ENCODE assay signal across 25 cellular contexts in the genomic region with DNA sequence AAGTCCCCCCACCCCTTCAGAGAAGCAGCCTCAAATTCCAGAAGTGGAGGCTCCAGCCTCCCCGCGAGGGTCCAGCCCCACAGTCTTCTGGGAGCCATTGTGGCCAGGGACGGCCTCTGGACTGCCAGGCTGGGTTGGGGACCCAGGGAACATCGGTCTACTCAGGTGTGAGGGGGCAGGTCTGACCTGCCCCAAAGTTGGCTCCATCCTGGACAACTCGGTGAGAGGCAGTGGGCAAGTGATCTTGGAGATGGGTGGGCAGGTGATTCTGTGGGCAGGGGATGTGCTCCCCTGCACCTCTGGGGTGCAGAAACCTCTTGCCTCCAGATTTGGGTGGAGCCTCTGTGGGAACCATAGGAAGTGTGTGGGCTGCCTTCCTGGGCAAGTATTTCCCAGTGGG. TPM values are rescaled to one million over a fixed set of nuclear protein-coding genes. Genes with fewer than 3 reads are reported as not detected.
DNase-seq lines count a peak whose midpoint lies in the region; ATAC-seq, FAIRE-seq and TF ChIP-seq lines count a peak whose summit lies in the region.
"Had no signal": no experiment of that assay in that cellular context is flagged by ENCODE, and none has a peak within 500 bp of the region (broad histone marks: within the 10 kb centered on the region; RNA-seq: fewer than 3 reads in every experiment).

No MANE protein-coding gene starts in this region.

- H3K4me1 ChIP-seq in HepG2 (ENCODE audit: insufficient read depth, low read length) (peaks cover 74% of the 10 kb centered on the region), right lobe of liver (peaks cover 0 to 14% (median 3%) of the 10 kb centered on the region in 4 donors), endodermal cell (ENCODE audit: control insufficient read depth, insufficient read depth, low read length) (no peaks in the 10 kb centered on the region), osteoblast (ENCODE audit: insufficient read depth, low read length) (peaks cover 5% of the 10 kb centered on the region)
- H3K4me1 ChIP-seq: SJSA1 had no signal

- no peaks in the 10 kb centered on the region for H3K9me3 Mint-ChIP-seq in endodermal cell
- H3K9me3 Mint-ChIP-seq in activated naive CD4-positive, alpha-beta T cell treated with anti-CD3 and anti-CD28 coated beads, Interleukin-2, amount 10 ng/mL, durations not matched to agents 7 days and 5 days: no peaks in the 10 kb centered on the region
- H3K9me3 Mint-ChIP-seq: CD4-positive, alpha-beta T cell had no signal

- peaks cover 20% of the 10 kb centered on the region for H3K27me3 Mint-ChIP-seq in endodermal cell (ENCODE audit: insufficient read depth)
- H3K27me3 Mint-ChIP-seq in activated naive CD4-positive, alpha-beta T cell treated with anti-CD3 and anti-CD28 coated beads, Interleukin-2, amount 10 ng/mL, durations not matched to agents 7 days and 5 days: peaks cover 81% of the 10 kb centered on the region

- no peak overlapping the region for H2AFZ ChIP-seq in HepG2 (ENCODE audit: low read length)
- no peak overlapping the region for H2AFZ ChIP-seq in osteoblast (ENCODE audit: low read length)

- FAIRE-seq in HepG2 (lab: Jason Lieb, UNC): no peak
- FAIRE-seq: G401.6, K562 had no signal

- H3K4me1 Mint-ChIP-seq in endodermal cell: peaks cover 17% of the 10 kb centered on the region
- peaks cover 2% of the 10 kb centered on the region for H3K4me1 Mint-ChIP-seq in activated naive CD4-positive, alpha-beta T cell treated with anti-CD3 and anti-CD28 coated beads, Interleukin-2, amount 10 ng/mL, durations not matched to agents 7 days and 5 days

- no peak overlapping the region for H3K4me3 ChIP-seq in HepG2 (replicated peaks in 1 of 3; ENCODE audit: insufficient read depth in 1 of 3, low read depth in 2 of 3, low read length in 3 of 3)
- no peak overlapping the region for H3K4me3 ChIP-seq in right lobe of liver
- H3K4me3 ChIP-seq in endodermal cell (ENCODE audit: low read length): no peak overlapping the region
- no peak overlapping the region for H3K4me3 ChIP-seq in osteoblast (ENCODE audit: insufficient read depth, low read length)
- H3K4me3 ChIP-seq: K562, SJSA1 had no signal

- 100% methylated on average over 5 of the region's 5 CpGs for WGBS in HepG2 (ENCODE audit: low lambda C conversion rate)
- WGBS in right lobe of liver (ENCODE audit: insufficient coverage, low coverage, low lambda C conversion rate, missing lambda C conversion rate): 90% methylated on average over 2 of the region's 5 CpGs
- 95 to 100% methylated on average over 2 to 5 of the region's 5 CpGs for WGBS in endodermal cell (ENCODE audit: insufficient coverage in 1 of 2, insufficient read length in 1 of 2), 2 experiments

- peak overlapping the region; percentile 46 for H3K4me3 Mint-ChIP-seq in endodermal cell
- H3K4me3 Mint-ChIP-seq in activated naive CD4-positive, alpha-beta T cell treated with anti-CD3 and anti-CD28 coated beads, Interleukin-2, amount 10 ng/mL, durations not matched to agents 7 days and 5 days: no peak overlapping the region
- H3K4me3 Mint-ChIP-seq: CD4-positive, alpha-beta T cell had no signal

- H3K79me2 ChIP-seq in HepG2 (ENCODE audit: insufficient read depth, low read length) (no peaks in the 10 kb centered on the region), osteoblast (ENCODE audit: insufficient read depth, low read length) (no peaks in the 10 kb centered on the region)

- H3K9ac ChIP-seq in HepG2 (ENCODE audit: insufficient read depth, low read depth, low read length) (no peak overlapping the region), endodermal cell (ENCODE audit: extremely low read depth, low read length, poor library complexity, severe bottlenecking) (no peak overlapping the region)

- DNase-seq in HepG2 (ENCODE audit: low spot score) (no peak), right lobe of liver (no peak), endodermal cell (no peak), osteoblast (ENCODE audit: insufficient read length, low spot score, missing footprints) (peak; percentile 65), NCI-H128 (lab: John Stamatoyannopoulos, UW; ENCODE audit: unreplicated experiment) (no peak), sciatic nerve (ENCODE audit: low spot score) (no peak)
- DNase-seq in activated naive CD4-positive, alpha-beta T cell treated with anti-CD3 and anti-CD28 coated beads, Interleukin-2, amount 10 ng/mL, durations not matched to agents 7 days and 5 days: no peak
- DNase-seq: CD4-positive, alpha-beta T cell; MV-4-11; NCI-H1105 treated with DMSO at 0.1 percent for 48 hours; NCI-H2029; NCI-H446; NCI-H524 treated with DMSO at 0.1 percent for 48 hours; NCI-H774; PC-3 had no signal

- H4K20me1 ChIP-seq in HepG2 (ENCODE audit: insufficient read depth, low read length) (no peaks in the 10 kb centered on the region), osteoblast (ENCODE audit: insufficient read depth, low read length) (no peaks in the 10 kb centered on the region)

- H3K27ac ChIP-seq in HepG2 (ENCODE audit: extremely low read length, insufficient read depth, low read length): no peak overlapping the region
- H3K27ac ChIP-seq in right lobe of liver: no peak overlapping the region
- H3K27ac ChIP-seq in endodermal cell (ENCODE audit: low read depth, low read length): no peak overlapping the region
- H3K27ac ChIP-seq in osteoblast (ENCODE audit: low read depth, low read length): no peak overlapping the region
- H3K27ac ChIP-seq: SJSA1 had no signal

- H3K36me3 ChIP-seq in HepG2 (replicated peaks in 1 of 2; ENCODE audit: control insufficient read depth in 1 of 2, insufficient read depth in 2 of 2, low read length in 2 of 2) (no peaks in the 10 kb centered on the region), right lobe of liver (no peaks in the 10 kb centered on the region), endodermal cell (ENCODE audit: control insufficient read depth, insufficient read depth, low read length) (no peaks in the 10 kb centered on the region), osteoblast (ENCODE audit: insufficient read depth, low read length) (no peaks in the 10 kb centered on the region)
- H3K36me3 ChIP-seq: SJSA1 had no signal

- H3K4me2 ChIP-seq in HepG2 (ENCODE audit: low read depth, low read length) (no peak overlapping the region), osteoblast (ENCODE audit: insufficient read depth, low read length) (no peak overlapping the region)

- no peaks in the 10 kb centered on the region for H3K9me3 ChIP-seq in HepG2 (ENCODE audit: low read length)
- H3K9me3 ChIP-seq in right lobe of liver: no peaks in the 10 kb centered on the region
- H3K9me3 ChIP-seq in endodermal cell (ENCODE audit: control insufficient read depth, low read length): no peaks in the 10 kb centered on the region
- no peaks in the 10 kb centered on the region for H3K9me3 ChIP-seq in osteoblast (ENCODE audit: low read depth, low read length)
- H3K9me3 ChIP-seq: SJSA1 had no signal

- TF ChIP-seq EP300 in HepG2 (IDR thresholded peaks at IDR 0.05; ENCODE audit: low read depth in 2 of 2, low read length in 2 of 2) (no peak), HepG2 (CRISPR knock-in tag; IDR thresholded peaks at IDR 0.05; ENCODE audit: borderline replicate concordance) (no peak)

- no peak overlapping the region for H3K27ac Mint-ChIP-seq in endodermal cell
- H3K27ac Mint-ChIP-seq in activated naive CD4-positive, alpha-beta T cell treated with anti-CD3 and anti-CD28 coated beads, Interleukin-2, amount 10 ng/mL, durations not matched to agents 7 days and 5 days: no peak overlapping the region
- H3K27ac Mint-ChIP-seq: CD4-positive, alpha-beta T cell had no signal

- CTCF ChIA-PET in HepG2 (lab: Yijun Ruan, JAX; ENCODE audit: low intra/inter-chr PET ratio, low total read pairs): interaction anchor here (2.8 kb wide), 1 partner anchor 22 kb away, joined by 23 read pairs; no protein-coding TSS in a partner anchor
- CTCF ChIA-PET in activated naive CD4-positive, alpha-beta T cell treated with anti-CD3 and anti-CD28 coated beads, Interleukin-2, amount 10 ng/mL, durations not matched to agents 7 days and 5 days (lab: Charles Lee): no interaction called here

- no peak for TF ChIP-seq RAD21 in HepG2 (CRISPR knock-in tag; IDR thresholded peaks at IDR 0.05)

- TF ChIP-seq CTCF in HepG2 (CRISPR knock-in tag; IDR thresholded peaks at IDR 0.05): no peak
- no peak for TF ChIP-seq CTCF in right lobe of liver (IDR thresholded peaks at IDR 0.05)
- TF ChIP-seq CTCF in endodermal cell (conservative IDR thresholded peaks at IDR 0.05): no peak
- TF ChIP-seq CTCF in osteoblast (IDR thresholded peaks at IDR 0.05; ENCODE audit: extremely low read depth, low read depth, low read length): no peak

- ATAC-seq in HepG2 (no peak), right lobe of liver (no peak), sciatic nerve (no peak)
- ATAC-seq: HCT116, PC-3 had no signal

- H3K27me3 ChIP-seq in HepG2 (ENCODE audit: control insufficient read depth in 1 of 2, insufficient read depth in 2 of 2, low read length in 2 of 2): no peaks in the 10 kb centered on the region
- no peaks in the 10 kb centered on the region for H3K27me3 ChIP-seq in right lobe of liver
- no peaks in the 10 kb centered on the region for H3K27me3 ChIP-seq in endodermal cell (ENCODE audit: control insufficient read depth, insufficient read depth, low read length, poor library complexity, severe bottlenecking)
- H3K27me3 ChIP-seq in osteoblast (ENCODE audit: insufficient read depth, low read length): peaks cover 5% of the 10 kb centered on the region

- POLR2A ChIA-PET in HepG2 (lab: Yijun Ruan, JAX): interaction anchor here (8.3 kb wide), 1 partner anchor 15 kb away, joined by 314 read pairs; no protein-coding TSS in a partner anchor

- TF ChIP-seq POLR2A in HepG2 (IDR thresholded peaks at IDR 0.05; ENCODE audit: insufficient read depth in 1 of 2, low read depth in 2 of 2, low read length in 2 of 2) (no peak), right lobe of liver (IDR thresholded peaks at IDR 0.05) (no peak)

- in situ Hi-C loops in HepG2 (cut with HindIII; ENCODE audit: extremely low pct_ligation_motif_present, low pct_unique_long_range_greater_than_20kb): no loop called here

- no peaks in the 10 kb centered on the region for H3K36me3 Mint-ChIP-seq in endodermal cell (ENCODE audit: low read depth)
- no peaks in the 10 kb centered on the region for H3K36me3 Mint-ChIP-seq in activated naive CD4-positive, alpha-beta T cell treated with anti-CD3 and anti-CD28 coated beads, Interleukin-2, amount 10 ng/mL, durations not matched to agents 7 days and 5 days

- intact Hi-C loops in HepG2 (cut with micrococcal nuclease; ENCODE audit: unreplicated experiment): no loop called here
- intact Hi-C loops in right lobe of liver (cut with DNase I): no loop called here
- intact Hi-C loops in sciatic nerve (cut with DNase I): no loop called here

- BruUV-seq in HepG2 (replicated peaks; lab: Mats Ljungman, UMichigan): no TSS peak

RNA-seq across cellular contexts. Expression of gene SLC22A7, which starts 12.2 kb away (rescaled TPM):
- total RNA-seq in HepG2 (2016; rRNA removed; fragmentation: Illumina TruSeq; extraction: Trizol) (8.6 and 22.6 TPM in 2 replicates), right lobe of liver (100 to 1,000 TPM; 145 to 348 (median 185) TPM), endodermal cell (not detected), osteoblast (not detected in 2 replicates), sciatic nerve (not detected)
- 5.3 and 5.4 TPM in 2 replicates for total RNA-seq in HepG2 (2016; cell fraction: cytosol; rRNA removed; fragmentation: Illumina TruSeq; extraction: Trizol; ENCODE audit: low read depth)
- total RNA-seq in HepG2 (2016; cell fraction: insoluble cytoplasmic fraction; rRNA removed; fragmentation: Illumina TruSeq; extraction: Trizol): 8.5 and 22.3 TPM in 2 replicates
- 9.0 and 9.1 TPM in 2 replicates for total RNA-seq in HepG2 (2016; cell fraction: membrane; rRNA removed; fragmentation: Illumina TruSeq; extraction: Trizol)
- total RNA-seq in HepG2 (2016; cell fraction: nucleus; rRNA removed; fragmentation: Illumina TruSeq; extraction: Trizol): 20.9 and 25.8 TPM in 2 replicates
- polyA plus RNA-seq in HepG2 (2011; rRNA removed): 5.3 and 12.3 TPM in 2 replicates
- polyA plus RNA-seq in HepG2 (2011; cell fraction: cytosol; rRNA removed): 7.0 and 7.8 TPM in 2 replicates
- 34.4 and 48.4 TPM in 2 replicates for polyA plus RNA-seq in HepG2 (2011; cell fraction: nucleus; rRNA removed)
- polyA plus RNA-seq in HepG2 (2012): 18.9 and 34.7 TPM in 2 replicates
- polyA plus RNA-seq in HepG2 (2016; cell fraction: cytosol; fragmentation: Illumina TruSeq; extraction: Trizol; ENCODE audit: low read depth): 3.2 and 3.5 TPM in 2 replicates
- 5.5 and 6.2 TPM in 2 replicates for polyA plus RNA-seq in HepG2 (2016; cell fraction: insoluble cytoplasmic fraction; fragmentation: Illumina TruSeq; extraction: Trizol; ENCODE audit: low read depth)
- 4.5 and 5.7 TPM in 2 replicates for polyA plus RNA-seq in HepG2 (2016; cell fraction: membrane; fragmentation: Illumina TruSeq; extraction: Trizol; ENCODE audit: low read depth)
- polyA plus RNA-seq in HepG2 (2016; cell fraction: nucleus; fragmentation: Illumina TruSeq; extraction: Trizol; ENCODE audit: insufficient read depth, low read depth): 39.6 and 40.3 TPM in 2 replicates
- 22.0 TPM in 1 of 2 replicates, not detected in the other for polyA minus RNA-seq in HepG2 (2011; rRNA and poly(A)+ RNA removed; ENCODE audit: low replicate concordance)
- polyA minus RNA-seq in HepG2 (2011; cell fraction: cytosol; rRNA and poly(A)+ RNA removed): 3.6 and 5.1 TPM in 2 replicates
- 7.0 and 12.7 TPM in 2 replicates for polyA minus RNA-seq in HepG2 (2011; cell fraction: nucleus; rRNA and poly(A)+ RNA removed)
- polyA plus RNA-seq in endodermal cell (2013, experiment 1 of 2): not detected
- polyA plus RNA-seq in endodermal cell (2013, experiment 2 of 2): not detected
- total RNA-seq: A172; CD4-positive, alpha-beta T cell; H4; HT-29; K562; LHCN-M2; MCF 10A; PC-3; SJSA1 had no signal
- polyA plus RNA-seq: BJ, K562 had no signal

RNA-seq across cellular contexts. Expression of gene CRIP3, which starts 22.8 kb away (rescaled TPM):
- total RNA-seq in HepG2 (2016; rRNA removed; fragmentation: Illumina TruSeq; extraction: Trizol): 3.5 and 6.3 TPM in 2 replicates
- 2.7 and 2.9 TPM in 2 replicates for total RNA-seq in HepG2 (2016; cell fraction: cytosol; rRNA removed; fragmentation: Illumina TruSeq; extraction: Trizol; ENCODE audit: low read depth)
- 5.5 and 7.0 TPM in 2 replicates for total RNA-seq in HepG2 (2016; cell fraction: insoluble cytoplasmic fraction; rRNA removed; fragmentation: Illumina TruSeq; extraction: Trizol)
- total RNA-seq in HepG2 (2016; cell fraction: membrane; rRNA removed; fragmentation: Illumina TruSeq; extraction: Trizol): 1.7 and 2.6 TPM in 2 replicates
- 6.1 and 7.0 TPM in 2 replicates for total RNA-seq in HepG2 (2016; cell fraction: nucleus; rRNA removed; fragmentation: Illumina TruSeq; extraction: Trizol)
- polyA plus RNA-seq in HepG2 (2011; rRNA removed): 9.3 and 14.2 TPM in 2 replicates
- 4.5 and 5.1 TPM in 2 replicates for polyA plus RNA-seq in HepG2 (2011; cell fraction: cytosol; rRNA removed)
- 31.5 and 46.2 TPM in 2 replicates for polyA plus RNA-seq in HepG2 (2011; cell fraction: nucleus; rRNA removed)
- 12.7 and 16.4 TPM in 2 replicates for polyA plus RNA-seq in HepG2 (2012)
- polyA plus RNA-seq in HepG2 (2016; cell fraction: cytosol; fragmentation: Illumina TruSeq; extraction: Trizol; ENCODE audit: low read depth): 0.99 and 1.7 TPM in 2 replicates
- 4.1 and 5.4 TPM in 2 replicates for polyA plus RNA-seq in HepG2 (2016; cell fraction: insoluble cytoplasmic fraction; fragmentation: Illumina TruSeq; extraction: Trizol; ENCODE audit: low read depth)
- polyA plus RNA-seq in HepG2 (2016; cell fraction: membrane; fragmentation: Illumina TruSeq; extraction: Trizol; ENCODE audit: low read depth): 1.9 and 2.3 TPM in 2 replicates
- 13.1 and 18.7 TPM in 2 replicates for polyA plus RNA-seq in HepG2 (2016; cell fraction: nucleus; fragmentation: Illumina TruSeq; extraction: Trizol; ENCODE audit: insufficient read depth, low read depth)
- polyA minus RNA-seq in HepG2 (2011; rRNA and poly(A)+ RNA removed; ENCODE audit: low replicate concordance): 8.2 TPM in 1 of 2 replicates, not detected in the other
- 1.4 and 2.5 TPM in 2 replicates for polyA minus RNA-seq in HepG2 (2011; cell fraction: cytosol; rRNA and poly(A)+ RNA removed)
- 7.5 and 14.4 TPM in 2 replicates for polyA minus RNA-seq in HepG2 (2011; cell fraction: nucleus; rRNA and poly(A)+ RNA removed)
- 1 to 10 TPM; 2.1 to 7.9 (median 5.2) TPM for total RNA-seq in right lobe of liver
- 10 to 100 TPM; 13.4 to 19.3 TPM for total RNA-seq in endodermal cell
- polyA plus RNA-seq in endodermal cell (2013, experiment 1 of 2): 8.9 TPM
- 8.4 TPM for polyA plus RNA-seq in endodermal cell (2013, experiment 2 of 2)
- total RNA-seq in osteoblast: 0.59 TPM in 1 of 2 replicates, not detected in the other
- 3.8 TPM for total RNA-seq in sciatic nerve
- total RNA-seq: A172, H4, HT-29, LHCN-M2, MCF 10A, SJSA1 had no signal
- polyA plus RNA-seq: BJ had no signal

RNA-seq across cellular contexts. Expression of gene TTBK1, which starts 42.6 kb away (rescaled TPM):
- total RNA-seq in HepG2 (2016; rRNA removed; fragmentation: Illumina TruSeq; extraction: Trizol) (0.10 and 0.33 TPM in 2 replicates), right lobe of liver (1 to 10 TPM in 2 of 6 experiments, under 1 TPM in 4; 0.83 to 1.6 (median 0.87) TPM), endodermal cell (under 1 TPM; 0.62 TPM), osteoblast (under 0.01 TPM in 1 of 2 replicates, not detected in the other), sciatic nerve (0.04 TPM)
- total RNA-seq in HepG2 (2016; cell fraction: cytosol; rRNA removed; fragmentation: Illumina TruSeq; extraction: Trizol; ENCODE audit: low read depth): 0.18 and 0.20 TPM in 2 replicates
- total RNA-seq in HepG2 (2016; cell fraction: insoluble cytoplasmic fraction; rRNA removed; fragmentation: Illumina TruSeq; extraction: Trizol): 0.13 and 0.32 TPM in 2 replicates
- 0.25 and 0.28 TPM in 2 replicates for total RNA-seq in HepG2 (2016; cell fraction: membrane; rRNA removed; fragmentation: Illumina TruSeq; extraction: Trizol)
- total RNA-seq in HepG2 (2016; cell fraction: nucleus; rRNA removed; fragmentation: Illumina TruSeq; extraction: Trizol): 0.47 TPM in 2 replicates
- 0.24 and 0.50 TPM in 2 replicates for polyA plus RNA-seq in HepG2 (2011; rRNA removed)
- 0.09 and 0.10 TPM in 2 replicates for polyA plus RNA-seq in HepG2 (2011; cell fraction: cytosol; rRNA removed)
- polyA plus RNA-seq in HepG2 (2011; cell fraction: nucleus; rRNA removed): 1.4 and 2.2 TPM in 2 replicates
- polyA plus RNA-seq in HepG2 (2012): 0.53 and 0.62 TPM in 2 replicates
- not detected in 2 replicates for polyA plus RNA-seq in HepG2 (2016; cell fraction: cytosol; fragmentation: Illumina TruSeq; extraction: Trizol; ENCODE audit: low read depth)
- polyA plus RNA-seq in HepG2 (2016; cell fraction: insoluble cytoplasmic fraction; fragmentation: Illumina TruSeq; extraction: Trizol; ENCODE audit: low read depth): 0.19 TPM in 2 replicates
- 0.06 and 0.07 TPM in 2 replicates for polyA plus RNA-seq in HepG2 (2016; cell fraction: membrane; fragmentation: Illumina TruSeq; extraction: Trizol; ENCODE audit: low read depth)
- polyA plus RNA-seq in HepG2 (2016; cell fraction: nucleus; fragmentation: Illumina TruSeq; extraction: Trizol; ENCODE audit: insufficient read depth, low read depth): 0.84 and 0.86 TPM in 2 replicates
- 1.2 TPM in 1 of 2 replicates, not detected in the other for polyA minus RNA-seq in HepG2 (2011; rRNA and poly(A)+ RNA removed; ENCODE audit: low replicate concordance)
- polyA minus RNA-seq in HepG2 (2011; cell fraction: cytosol; rRNA and poly(A)+ RNA removed): 0.18 and 0.49 TPM in 2 replicates
- polyA minus RNA-seq in HepG2 (2011; cell fraction: nucleus; rRNA and poly(A)+ RNA removed): 1.4 and 1.7 TPM in 2 replicates
- 2.1 TPM for polyA plus RNA-seq in endodermal cell (2013, experiment 1 of 2)
- polyA plus RNA-seq in endodermal cell (2013, experiment 2 of 2): 1.6 TPM
- total RNA-seq: A172; CD4-positive, alpha-beta T cell; H4; K562; MCF 10A; PC-3; SJSA1 had no signal
- polyA plus RNA-seq: BJ, K562 had no signal

RNA-seq across cellular contexts. Expression of gene DNPH1, which starts 56.6 kb away (rescaled TPM):
- 75.0 and 75.1 TPM in 2 replicates for total RNA-seq in HepG2 (2016; rRNA removed; fragmentation: Illumina TruSeq; extraction: Trizol)
- 50.9 and 56.3 TPM in 2 replicates for total RNA-seq in HepG2 (2016; cell fraction: cytosol; rRNA removed; fragmentation: Illumina TruSeq; extraction: Trizol; ENCODE audit: low read depth)
- total RNA-seq in HepG2 (2016; cell fraction: insoluble cytoplasmic fraction; rRNA removed; fragmentation: Illumina TruSeq; extraction: Trizol): 75.1 and 81.5 TPM in 2 replicates
- 52.3 and 60.5 TPM in 2 replicates for total RNA-seq in HepG2 (2016; cell fraction: membrane; rRNA removed; fragmentation: Illumina TruSeq; extraction: Trizol)
- 31.4 and 33.7 TPM in 2 replicates for total RNA-seq in HepG2 (2016; cell fraction: nucleus; rRNA removed; fragmentation: Illumina TruSeq; extraction: Trizol)
- 56.5 and 65.8 TPM in 2 replicates for polyA plus RNA-seq in HepG2 (2011; rRNA removed)
- 106 and 143 TPM in 2 replicates for polyA plus RNA-seq in HepG2 (2011; cell fraction: cytosol; rRNA removed)
- polyA plus RNA-seq in HepG2 (2011; cell fraction: nucleus; rRNA removed): 62.4 and 67.4 TPM in 2 replicates
- 43.1 and 47.9 TPM in 2 replicates for polyA plus RNA-seq in HepG2 (2012)
- polyA plus RNA-seq in HepG2 (2016; cell fraction: cytosol; fragmentation: Illumina TruSeq; extraction: Trizol; ENCODE audit: low read depth): 62.6 and 68.8 TPM in 2 replicates
- polyA plus RNA-seq in HepG2 (2016; cell fraction: insoluble cytoplasmic fraction; fragmentation: Illumina TruSeq; extraction: Trizol; ENCODE audit: low read depth): 76.7 and 82.8 TPM in 2 replicates
- polyA plus RNA-seq in HepG2 (2016; cell fraction: membrane; fragmentation: Illumina TruSeq; extraction: Trizol; ENCODE audit: low read depth): 47.1 and 47.7 TPM in 2 replicates
- polyA plus RNA-seq in HepG2 (2016; cell fraction: nucleus; fragmentation: Illumina TruSeq; extraction: Trizol; ENCODE audit: insufficient read depth, low read depth): 66.2 and 72.5 TPM in 2 replicates
- polyA minus RNA-seq in HepG2 (2011; rRNA and poly(A)+ RNA removed; ENCODE audit: low replicate concordance): 38.8 and 62.4 TPM in 2 replicates
- 10.5 and 15.4 TPM in 2 replicates for polyA minus RNA-seq in HepG2 (2011; cell fraction: cytosol; rRNA and poly(A)+ RNA removed)
- polyA minus RNA-seq in HepG2 (2011; cell fraction: nucleus; rRNA and poly(A)+ RNA removed): 15.3 and 16.7 TPM in 2 replicates
- 100 to 1,000 TPM in 2 of 6 experiments, 10 to 100 TPM in 4; 50.7 to 107 (median 62.4) TPM for total RNA-seq in right lobe of liver
- 10 to 100 TPM; 48.2 to 66.5 TPM for total RNA-seq in endodermal cell
- 64.4 TPM for polyA plus RNA-seq in endodermal cell (2013, experiment 1 of 2)
- polyA plus RNA-seq in endodermal cell (2013, experiment 2 of 2): 61.0 TPM
- total RNA-seq in osteoblast: 32.9 and 33.3 TPM in 2 replicates
- 45.9 TPM for total RNA-seq in sciatic nerve
